Comparison of ENCODE assay signal across 7 cellular contexts in genomic region chr1:214427871-214428277, GRCh38.
A peak's percentile ranks its signal among the peaks of the same experiment; 100 is the strongest.
DNase-seq lines count a peak whose midpoint lies in the region; ATAC-seq lines count a peak whose summit lies in the region.

No MANE protein-coding gene starts in this region.

- ATAC-seq in GM18858 (IDR thresholded peaks at IDR 0.05; ENCODE audit: unreplicated experiment) (peak; percentile 96), HG02938 (IDR thresholded peaks at IDR 0.05; ENCODE audit: unreplicated experiment) (peak; percentile 93)

- peak; percentile 98 for DNase-seq in NOMO-1 treated with dmso at 0.1 percent for 144 hours (lab: John Stamatoyannopoulos, UW; ENCODE audit: unreplicated experiment)
- peak; percentile 27 for DNase-seq in activated CD8-positive, alpha-beta memory T cell treated with anti-CD3 and anti-CD28 coated beads, Interleukin-2, amount 50 U/mL, for 4 hours
- DNase-seq in glomerular visceral epithelial cell (ENCODE audit: extremely low spot score), result peak; percentile 98
- peak; percentile 16 to 34 for DNase-seq in stimulated activated CD8-positive, alpha-beta memory T cell treated with anti-CD3 and anti-CD28 coated beads, Interleukin-2, amount 100 ng/mL, for 1 hour (ENCODE audit: low read depth in 2 of 2)
- DNase-seq in inferior parietal cortex (ENCODE audit: extremely low spot score), result no peak
